Comparison of ENCODE assay signal across 24 cellular contexts in the genomic region with DNA sequence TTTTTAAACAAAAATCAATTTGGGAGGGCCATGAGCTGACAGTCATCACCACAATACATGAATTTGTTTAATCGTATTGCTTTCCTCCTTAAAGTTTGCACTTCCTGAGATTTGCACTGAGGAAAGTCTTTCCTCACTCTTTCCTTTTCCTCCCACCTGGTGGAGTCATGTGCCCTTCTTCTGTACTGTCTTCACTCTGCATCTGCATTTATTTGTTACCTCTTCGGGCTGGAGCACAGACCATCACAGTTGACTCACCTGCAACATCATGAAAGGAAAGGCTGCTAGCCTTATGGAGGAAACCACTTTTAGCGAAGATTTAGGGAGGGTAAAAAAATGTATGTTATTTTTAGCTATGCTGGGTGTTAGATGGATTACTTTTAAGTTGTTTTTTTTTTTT.
"Had no signal": no experiment of that assay in that cellular context is flagged by ENCODE, and none has a peak within 500 bp of the region (broad histone marks: within the 10 kb centered on the region; RNA-seq: fewer than 3 reads in every experiment).

No MANE protein-coding gene starts in this region.

- H3K27me3 ChIP-seq: pancreas, suprapubic skin, tibial artery, upper lobe of right lung had no signal

- H3K36me3 ChIP-seq: left ventricle myocardium inferior, pancreas, prostate gland, suprapubic skin, thoracic aorta, tibial artery, upper lobe of right lung had no signal

- H3K4me1 ChIP-seq: pancreas, prostate gland, suprapubic skin, upper lobe of right lung had no signal

- DNase-seq: hypothalamus; islet precursor cell; left ventricle myocardium inferior; naive thymus-derived CD8-positive, alpha-beta T cell; nucleus accumbens; pancreas; posterior cingulate gyrus; retina; right cardiac atrium; stimulated activated CD4-positive, alpha-beta T cell treated with anti-CD3 and anti-CD28 coated beads, Interleukin-12 subunit alpha, Interleukin-12 subunit beta, amount 100 ng/mL, for 4 hours; stimulated activated CD4-positive, alpha-beta T cell treated with anti-CD3 and anti-CD28 coated beads, Interleukin-15, amount 100 ng/mL, for 24 hours; stimulated activated CD4-positive, alpha-beta T cell treated with anti-CD3 and anti-CD28 coated beads, Interleukin-4, amount 100 ng/mL, for 24 hours; stimulated activated naive CD4-positive, alpha-beta T cell; tibial artery; trophoblast cell; upper lobe of right lung had no signal

- FAIRE-seq: pancreas, urothelium cell line had no signal

- H3K27ac ChIP-seq: left ventricle myocardium inferior, pancreas, prostate gland, skin epidermis, suprapubic skin, thoracic aorta, tibial artery, upper lobe of right lung had no signal

- ATAC-seq: naive thymus-derived CD8-positive, alpha-beta T cell; pancreas; right cardiac atrium; sciatic nerve; stimulated activated effector memory CD8-positive, alpha-beta T cell treated with anti-CD3 and anti-CD28 coated beads, Interleukin-12 subunit alpha, Interleukin-12 subunit beta, amount 100 ng/mL, for 72 hours; upper lobe of right lung had no signal

- H3K9me3 ChIP-seq: pancreas, prostate gland, suprapubic skin, upper lobe of right lung had no signal

- H3K4me3 ChIP-seq: left ventricle myocardium inferior, lung, pancreas, prostate gland, skin epidermis, suprapubic skin, thoracic aorta, tibial artery, upper lobe of right lung had no signal
